In genomic region chr7:23931633-23932032, GRCh38 we compare ENCODE assay signal across 24 cellular contexts.
DNase-seq lines count a peak whose midpoint lies in the region; ATAC-seq and TF ChIP-seq lines count a peak whose summit lies in the region.
"Had no signal": no experiment of that assay in that cellular context is flagged by ENCODE, and none has a peak within 500 bp of the region (broad histone marks: within the 10 kb centered on the region; RNA-seq: fewer than 3 reads in every experiment).

No MANE protein-coding gene starts in this region.

- no peak overlapping the region for H3K27ac Mint-ChIP-seq in MCF 10A (ENCODE audit: low read depth, unreplicated experiment)
- H3K27ac Mint-ChIP-seq: CD4-positive, alpha-beta T cell; T-cell had no signal

- H3K36me3 ChIP-seq in breast epithelium (no peaks in the 10 kb centered on the region), RWPE2 (ENCODE audit: low read depth) (no peaks in the 10 kb centered on the region)
- H3K36me3 ChIP-seq: BLaER1 treated with 17β-estradiol and CSF1 and Interleukin-3, amounts not matched to agents 10 nM and 100 nM; MG63 had no signal

- no peaks in the 10 kb centered on the region for H3K9me3 Mint-ChIP-seq in MCF 10A (ENCODE audit: unreplicated experiment)
- H3K9me3 Mint-ChIP-seq: CD4-positive, alpha-beta T cell; T-cell had no signal

- H3K4me1 ChIP-seq in breast epithelium (no peaks in the 10 kb centered on the region), RWPE2 (ENCODE audit: insufficient read depth, poor library complexity, severe bottlenecking) (no peaks in the 10 kb centered on the region), foreskin keratinocyte (no peaks in the 10 kb centered on the region)
- H3K4me1 ChIP-seq: BLaER1 treated with 17β-estradiol and CSF1 and Interleukin-3, amounts not matched to agents 10 nM and 100 nM had no signal

- CTCF ChIA-PET in MCF 10A (lab: Yijun Ruan, JAX): interaction anchor here (0.6 kb wide), 1 partner anchor 1167 kb away, joined by 3 read pairs; no protein-coding TSS in a partner anchor

- no TSS peak for BruUV-seq in MCF 10A (replicated peaks; lab: Mats Ljungman, UMichigan)

- no peaks in the 10 kb centered on the region for H3K9me3 ChIP-seq in breast epithelium
- no peaks in the 10 kb centered on the region for H3K9me3 ChIP-seq in RWPE2 (ENCODE audit: severe bottlenecking)

- no peaks in the 10 kb centered on the region for H3K4me1 Mint-ChIP-seq in MCF 10A (ENCODE audit: insufficient read depth, unreplicated experiment)
- H3K4me1 Mint-ChIP-seq: T-cell had no signal

- H3K27ac ChIP-seq in breast epithelium (no peak overlapping the region), RWPE2 (ENCODE audit: poor library complexity, severe bottlenecking) (no peak overlapping the region), foreskin keratinocyte (no peak overlapping the region)
- H3K27ac ChIP-seq: BLaER1 treated with 17β-estradiol and CSF1 and Interleukin-3, amounts not matched to agents 10 nM and 100 nM had no signal

- ATAC-seq in RWPE2 (ENCODE audit: low read depth) (peak; percentile 36; the same call in 1 of the 3 replicates), foreskin keratinocyte (peak; percentile 54), HG03571 (IDR thresholded peaks at IDR 0.05; ENCODE audit: unreplicated experiment) (no peak)
- ATAC-seq: K562, T-cell had no signal

- H3K27me3 ChIP-seq in breast epithelium (no peaks in the 10 kb centered on the region), RWPE2 (ENCODE audit: insufficient read depth, poor library complexity, severe bottlenecking) (no peaks in the 10 kb centered on the region), foreskin keratinocyte (no peaks in the 10 kb centered on the region)
- H3K27me3 ChIP-seq: BLaER1 treated with 17β-estradiol and CSF1 and Interleukin-3, amounts not matched to agents 10 nM and 100 nM; MG63 had no signal

- no peak for TF ChIP-seq CTCF in MCF 10A (IDR thresholded peaks at IDR 0.05; ENCODE audit: unreplicated experiment)
- TF ChIP-seq CTCF in breast epithelium (IDR thresholded peaks at IDR 0.05): no peak
- TF ChIP-seq CTCF in RWPE2 (IDR thresholded peaks at IDR 0.05; ENCODE audit: poor library complexity, severe bottlenecking): no peak
- no peak for TF ChIP-seq CTCF in foreskin keratinocyte (conservative IDR thresholded peaks at IDR 0.05)

- H3K4me3 ChIP-seq in breast epithelium (no peak overlapping the region), RWPE2 (ENCODE audit: severe bottlenecking) (no peak overlapping the region)
- H3K4me3 ChIP-seq: BLaER1 treated with 17β-estradiol and CSF1 and Interleukin-3, amounts not matched to agents 10 nM and 100 nM; K562; MG63 had no signal

- DNase-seq in MCF 10A (ENCODE audit: unreplicated experiment) (peak; percentile 1), breast epithelium (ENCODE audit: low spot score in 2 of 2) (no peak), RWPE2 (ENCODE audit: low spot score) (no peak), foreskin keratinocyte (peak in 1 of 2 donors; percentile 43), medulla oblongata (ENCODE audit: extremely low spot score) (no peak), NK-92 (lab: John Stamatoyannopoulos, UW; ENCODE audit: unreplicated experiment) (no peak)
- DNase-seq: CD4-positive, alpha-beta T cell; COR-L47; DMS79; EL; GF-D8; MG63; NCI-H1105 treated with DMSO at 0.1 percent for 48 hours; NCI-H1694; NCI-H2029 treated with DMSO at 0.1 percent for 48 hours; NCI-H524; NCI-H774; NK-92 treated with Interleukin-12 subunit alpha and Interleukin-12 subunit beta, amount 100 ng/mL, for 24 hours; RPMI8226; SHP77; T-cell had no signal

- TF ChIP-seq POLR2A in breast epithelium (IDR thresholded peaks at IDR 0.05): no peak

- no peaks in the 10 kb centered on the region for H3K27me3 Mint-ChIP-seq in MCF 10A (ENCODE audit: insufficient read depth, unreplicated experiment)

- intact Hi-C loops in MCF 10A (cut with micrococcal nuclease) (no loop called here), breast epithelium (cut with DNase I; ENCODE audit: low total_unique reads) (no loop called here)

- POLR2A ChIA-PET in MCF 10A (lab: Yijun Ruan, JAX): no interaction called here

- H3K4me3 Mint-ChIP-seq in MCF 10A (ENCODE audit: unreplicated experiment): no peak overlapping the region
- H3K4me3 Mint-ChIP-seq: CD4-positive, alpha-beta T cell; T-cell had no signal

- no peaks in the 10 kb centered on the region for H3K36me3 Mint-ChIP-seq in MCF 10A (ENCODE audit: insufficient read depth, unreplicated experiment)
- H3K36me3 Mint-ChIP-seq: T-cell had no signal
